Comparison of ENCODE assay signal across 8 cellular contexts in genomic region chr7:111098011-111098925, GRCh38. TPM values are rescaled to one million over a fixed set of nuclear protein-coding genes. Genes with fewer than 3 reads are reported as not detected.
A peak's percentile ranks its signal among the peaks of the same experiment; 100 is the strongest.
DNase-seq lines count a peak whose midpoint lies in the region; ATAC-seq and TF ChIP-seq lines count a peak whose summit lies in the region.

No MANE protein-coding gene starts in this region.

- H3K4me3 ChIP-seq in GM12865 (ENCODE audit: low read depth, low read length): no peak overlapping the region

- peaks cover 85% of the 10 kb centered on the region for H3K36me3 Mint-ChIP-seq in T-helper 2 cell treated with Interferon-gamma antibody and Interleukin-4, amounts not matched to agents 5 μg/mL and 100 μg/mL, for 36 hours (ENCODE audit: low read depth)
- H3K36me3 Mint-ChIP-seq in type B pancreatic cell: peaks cover 3% of the 10 kb centered on the region

- H3K27me3 Mint-ChIP-seq in T-helper 2 cell treated with Interferon-gamma antibody and Interleukin-4, amounts not matched to agents 5 μg/mL and 100 μg/mL, for 36 hours (ENCODE audit: low read depth): no peaks in the 10 kb centered on the region
- no peaks in the 10 kb centered on the region for H3K27me3 Mint-ChIP-seq in type B pancreatic cell

- peaks cover 47% of the 10 kb centered on the region for H3K4me1 Mint-ChIP-seq in T-helper 2 cell treated with Interferon-gamma antibody and Interleukin-4, amounts not matched to agents 5 μg/mL and 100 μg/mL, for 36 hours (ENCODE audit: low read depth)
- peaks cover 24% of the 10 kb centered on the region for H3K4me1 Mint-ChIP-seq in type B pancreatic cell (ENCODE audit: unreplicated experiment)

- DNase-seq in GM12865 (ENCODE audit: low read depth) (peak; percentile 55), Kasumi-1 (lab: John Stamatoyannopoulos, UW) (peak; percentile 66 to 73), lung microvascular endothelial cell (ENCODE audit: low read depth in 2 of 2) (peak; percentile 39 to 53), type B pancreatic cell (ENCODE audit: extremely low spot score, unreplicated experiment) (no peak), GM03348 (ENCODE audit: low spot score) (no peak)
- DNase-seq in T-helper 2 cell treated with Interferon-gamma antibody and Interleukin-4, amounts not matched to agents 5 μg/mL and 100 μg/mL, for 36 hours (ENCODE audit: low spot score): no peak
- DNase-seq in central memory CD4-positive, alpha-beta T cell: peak; percentile 39

- TF ChIP-seq CTCF in GM12865 (IDR thresholded peaks at IDR 0.05; ENCODE audit: insufficient read depth, low read depth, low read length, missing control alignments): peak; percentile 62
- peak; percentile 77 for TF ChIP-seq CTCF in type B pancreatic cell (conservative IDR thresholded peaks at IDR 0.05)

- no peaks in the 10 kb centered on the region for H3K9me3 Mint-ChIP-seq in T-helper 2 cell treated with Interferon-gamma antibody and Interleukin-4, amounts not matched to agents 5 μg/mL and 100 μg/mL, for 36 hours
- no peaks in the 10 kb centered on the region for H3K9me3 Mint-ChIP-seq in type B pancreatic cell

- peak overlapping the region; percentile 82 for H3K4me3 Mint-ChIP-seq in T-helper 2 cell treated with Interferon-gamma antibody and Interleukin-4, amounts not matched to agents 5 μg/mL and 100 μg/mL, for 36 hours
- no peak overlapping the region for H3K4me3 Mint-ChIP-seq in type B pancreatic cell

- ATAC-seq in GM21576 (IDR thresholded peaks at IDR 0.05; ENCODE audit: unreplicated experiment): peak; percentile 83

- H3K27ac Mint-ChIP-seq in T-helper 2 cell treated with Interferon-gamma antibody and Interleukin-4, amounts not matched to agents 5 μg/mL and 100 μg/mL, for 36 hours: peak overlapping the region; percentile 69
- H3K27ac Mint-ChIP-seq in type B pancreatic cell: no peak overlapping the region

RNA-seq across cellular contexts. Expression of gene LRRN3, which starts 7.3 kb away (rescaled TPM):
- total RNA-seq in lung microvascular endothelial cell: not detected in 2 replicates
- 4.9 and 12.9 TPM in 2 replicates for total RNA-seq in type B pancreatic cell (ENCODE audit: low replicate concordance)

Comparison
In these comparisons a context has a peak if more than half of its experiments do, and no peak if none do; other contexts are left out.
1. DNase-seq: peak in GM12865 (single experiment), Kasumi-1 (2 of 2), central memory CD4-positive, alpha-beta T cell (single experiment) and lung microvascular endothelial cell (2 of 2); none in T-helper 2 cell treated with Interferon-gamma antibody and Interleukin-4, amounts not matched to agents 5 μg/mL and 100 μg/mL, for 36 hours (single experiment), type B pancreatic cell (single experiment) and GM03348 (single experiment).